In the genomic region with DNA sequence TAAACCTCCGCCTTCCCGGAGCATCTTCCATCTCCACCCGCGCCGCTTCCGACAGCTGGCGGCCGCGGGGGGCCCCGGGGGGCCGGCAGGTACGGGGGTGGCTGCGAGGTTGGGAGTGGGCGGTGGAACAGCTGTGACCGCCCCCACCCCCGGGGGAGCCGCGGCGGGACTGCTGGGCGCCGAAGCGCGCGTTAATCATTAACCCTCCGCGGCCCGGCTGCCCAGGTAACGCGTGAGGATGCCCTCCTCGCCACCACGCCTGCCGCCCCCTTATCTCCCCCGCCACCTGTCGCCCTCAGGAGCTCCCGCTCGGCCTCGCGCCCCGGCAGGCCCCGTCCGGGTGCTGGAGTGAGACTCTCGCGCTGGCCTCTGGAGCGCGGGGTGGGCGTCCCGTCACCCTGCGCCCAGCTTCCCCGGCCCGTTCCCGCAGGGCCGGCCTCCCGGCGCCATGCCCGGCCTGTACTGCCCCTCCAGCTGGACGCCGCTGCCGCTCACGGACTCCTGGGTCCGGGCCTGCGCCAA, we compare ENCODE assay signal across 9 cellular contexts. TPM values are rescaled to one million over a fixed set of nuclear protein-coding genes. Genes with fewer than 3 reads are reported as not detected.
DNase-seq lines count a peak whose midpoint lies in the region; FAIRE-seq and TF ChIP-seq lines count a peak whose summit lies in the region.
"Had no signal": no experiment of that assay in that cellular context is flagged by ENCODE, and none has a peak within 500 bp of the region (broad histone marks: within the 10 kb centered on the region; RNA-seq: fewer than 3 reads in every experiment).

No MANE protein-coding gene starts in this region.

- FAIRE-seq in RCC 7860 (lab: Jason Lieb, UNC): no peak

- peak overlapping the region; percentile 46 for H3K4me3 ChIP-seq in ectodermal cell (ENCODE audit: insufficient read depth, low read depth, low read length)
- peak overlapping the region; percentile 63 for H3K4me3 ChIP-seq in parathyroid adenoma (ENCODE audit: low read depth, low read length)

- DNase-seq in NCI-H1105 (lab: John Stamatoyannopoulos, UW): peak; percentile 28
- DNase-seq in HK-2 (ENCODE audit: unreplicated experiment): no peak
- no peak for DNase-seq in mesenteric fat pad (ENCODE audit: low spot score)
- DNase-seq in RCC 7860 (ENCODE audit: low spot score): no peak
- DNase-seq in RPMI8226: no peak

- no peaks in the 10 kb centered on the region for H3K9me3 ChIP-seq in ES-I3 (ENCODE audit: control insufficient read depth, insufficient read depth, low read length)
- no peaks in the 10 kb centered on the region for H3K9me3 ChIP-seq in ectodermal cell (ENCODE audit: control insufficient read depth, low read length)
- H3K9me3 ChIP-seq in parathyroid adenoma (ENCODE audit: control insufficient read depth, low read length): no peaks in the 10 kb centered on the region

- TF ChIP-seq CTCF in parathyroid adenoma (IDR thresholded peaks at IDR 0.05): no peak

- WGBS in ectodermal cell, 2 experiments: 2 to 3% methylated on average over 61 of the region's 61 CpGs

- H3K27me3 ChIP-seq in ectodermal cell (ENCODE audit: control insufficient read depth, insufficient read depth, low read length, poor library complexity, severe bottlenecking) (peaks cover 78% of the 10 kb centered on the region), parathyroid adenoma (ENCODE audit: control insufficient read depth, insufficient read depth, low read length) (no peaks in the 10 kb centered on the region)

- no peak overlapping the region for H3K27ac ChIP-seq in ectodermal cell (ENCODE audit: insufficient read depth, low read depth, low read length, poor library complexity, severe bottlenecking)
- H3K27ac ChIP-seq in parathyroid adenoma: no peak overlapping the region
- H3K27ac ChIP-seq: SJSA1 had no signal

- H3K4me1 ChIP-seq in ES-I3 (ENCODE audit: insufficient read depth, low read length) (no peaks in the 10 kb centered on the region), ectodermal cell (ENCODE audit: control insufficient read depth, insufficient read depth, low read length) (peaks cover 10% of the 10 kb centered on the region), parathyroid adenoma (peaks cover 7% of the 10 kb centered on the region)

- H3K36me3 ChIP-seq in ES-I3 (ENCODE audit: insufficient read depth, low read length) (no peaks in the 10 kb centered on the region), ectodermal cell (ENCODE audit: control insufficient read depth, insufficient read depth, low read length) (no peaks in the 10 kb centered on the region), parathyroid adenoma (ENCODE audit: control insufficient read depth, insufficient read depth, low read length) (no peaks in the 10 kb centered on the region)
- H3K36me3 ChIP-seq: SJSA1 had no signal

- peak overlapping the region; percentile 75 for H2AFZ ChIP-seq in parathyroid adenoma

- H3K4me2 ChIP-seq in parathyroid adenoma (ENCODE audit: low read length): peak overlapping the region; percentile 83

- H3K79me2 ChIP-seq in parathyroid adenoma: no peaks in the 10 kb centered on the region

- H3K9ac ChIP-seq in ES-I3 (ENCODE audit: low read depth, low read length) (peak overlapping the region; percentile 50; the same call in 1 of the 2 replicates), parathyroid adenoma (no peak overlapping the region)

RNA-seq across cellular contexts. Expression of a gene that starts 0.8 kb away (rescaled TPM):
- 0.26 TPM for polyA plus RNA-seq in ectodermal cell (2013, experiment 1 of 4)
- 0.37 TPM for polyA plus RNA-seq in ectodermal cell (2013, experiment 2 of 4)
- polyA plus RNA-seq in ectodermal cell (2013, experiment 3 of 4): 0.48 TPM
- polyA plus RNA-seq in ectodermal cell (2013, experiment 4 of 4): 0.24 TPM
- total RNA-seq in mesenteric fat pad: not detected
- total RNA-seq: SJSA1 had no signal

RNA-seq across cellular contexts. Expression of a gene that starts 18.6 kb away (rescaled TPM):
- polyA plus RNA-seq in ectodermal cell (2013, experiment 1 of 4): 42.9 TPM
- 41.9 TPM for polyA plus RNA-seq in ectodermal cell (2013, experiment 2 of 4)
- 35.0 TPM for polyA plus RNA-seq in ectodermal cell (2013, experiment 3 of 4)
- polyA plus RNA-seq in ectodermal cell (2013, experiment 4 of 4): 32.7 TPM
- 34.1 TPM for total RNA-seq in mesenteric fat pad

RNA-seq across cellular contexts. Expression of a gene that starts 19.3 kb away (rescaled TPM):
- 6.1 TPM for polyA plus RNA-seq in ectodermal cell (2013, experiment 1 of 4)
- 5.6 TPM for polyA plus RNA-seq in ectodermal cell (2013, experiment 2 of 4)
- polyA plus RNA-seq in ectodermal cell (2013, experiment 3 of 4): 4.2 TPM
- polyA plus RNA-seq in ectodermal cell (2013, experiment 4 of 4): 5.3 TPM
- 4.0 TPM for total RNA-seq in mesenteric fat pad

RNA-seq across cellular contexts. Expression of a gene that starts 31.2 kb away (rescaled TPM):
- polyA plus RNA-seq in ectodermal cell (2013, experiment 1 of 4): 6.7 TPM
- polyA plus RNA-seq in ectodermal cell (2013, experiment 2 of 4): 7.4 TPM
- 5.2 TPM for polyA plus RNA-seq in ectodermal cell (2013, experiment 3 of 4)
- polyA plus RNA-seq in ectodermal cell (2013, experiment 4 of 4): 5.3 TPM
- not detected for total RNA-seq in mesenteric fat pad

RNA-seq across cellular contexts. Expression of a gene that starts 44.1 kb away (rescaled TPM):
- polyA plus RNA-seq in ectodermal cell (2013, experiment 1 of 4): 42.0 TPM
- polyA plus RNA-seq in ectodermal cell (2013, experiment 2 of 4): 49.4 TPM
- 32.4 TPM for polyA plus RNA-seq in ectodermal cell (2013, experiment 3 of 4)
- 34.7 TPM for polyA plus RNA-seq in ectodermal cell (2013, experiment 4 of 4)
- total RNA-seq in mesenteric fat pad: 81.1 TPM
